Comparison of ENCODE assay signal across 1 cellular context in genomic region chr1:154616659-154617345, GRCh38.
TF ChIP-seq lines count a peak whose summit lies in the region.

No MANE protein-coding gene starts in this region.

TF ChIP-seq in K562, 482 proteins besides CTCF, POLR2A, EP300 and RAD21 (continued from another document and continues in another):
- no peak for TF ChIP-seq TFAP4 (CRISPR knock-in tag; IDR thresholded peaks at IDR 0.05; ENCODE audit: borderline replicate concordance)
- peak; percentile 51; the same call in 1 of the 2 replicates for TF ChIP-seq BACH1 (tag; IDR thresholded peaks at IDR 0.05)
- no peak for TF ChIP-seq ZNF778 (CRISPR knock-in tag; IDR thresholded peaks at IDR 0.05)
- no peak for TF ChIP-seq NR3C1 (CRISPR knock-in tag; IDR thresholded peaks at IDR 0.05)
- TF ChIP-seq CC2D1A (IDR thresholded peaks at IDR 0.05), result no peak
- no peak for TF ChIP-seq E4F1 (CRISPR knock-in tag; IDR thresholded peaks at IDR 0.05; ENCODE audit: borderline replicate concordance)
- no peak for TF ChIP-seq ERF (CRISPR knock-in tag; IDR thresholded peaks at IDR 0.05)
- no peak for TF ChIP-seq MAZ (CRISPR knock-in tag; conservative IDR thresholded peaks at IDR 0.05 in 1 of 2, IDR thresholded peaks at IDR 0.05 in 1 of 2)
- no peak for TF ChIP-seq BRD9 (IDR thresholded peaks at IDR 0.05; ENCODE audit: low read depth, partially characterized antibody)
- TF ChIP-seq SRSF7 (optimal IDR thresholded peaks at IDR 0.05; ENCODE audit: low read depth, low read length), result no peak
- TF ChIP-seq NCOR1 (IDR thresholded peaks at IDR 0.05), result no peak
- TF ChIP-seq NFE2 (IDR thresholded peaks at IDR 0.05; ENCODE audit: low read depth), result peak; percentile 66
- TF ChIP-seq KDM2B (CRISPR knock-in tag; IDR thresholded peaks at IDR 0.05), result no peak
- peak; percentile 34; the same call in 1 of the 2 replicates for TF ChIP-seq VEZF1 (CRISPR knock-in tag; IDR thresholded peaks at IDR 0.05)
- TF ChIP-seq HOMEZ (CRISPR knock-in tag; IDR thresholded peaks at IDR 0.05), result no peak
- TF ChIP-seq RCOR1 (IDR thresholded peaks at IDR 0.05; ENCODE audit: borderline replicate concordance in 1 of 2, low read depth in 2 of 2, low read length in 2 of 2), result peak in 1 of 2 experiments; percentile 96; a peak in 2 of 4 replicates
- no peak for TF ChIP-seq MGA (IDR thresholded peaks at IDR 0.05)
- TF ChIP-seq FOXJ3 (CRISPR knock-in tag; IDR thresholded peaks at IDR 0.05), result no peak
- no peak for TF ChIP-seq SAP30 (IDR thresholded peaks at IDR 0.05; ENCODE audit: borderline replicate concordance, insufficient read depth, low read depth, low read length, poor library complexity, severe bottlenecking)
- no peak for TF ChIP-seq MBD1 (CRISPR knock-in tag; IDR thresholded peaks at IDR 0.05)
- no peak for TF ChIP-seq RBM39 (optimal IDR thresholded peaks at IDR 0.05; ENCODE audit: low read depth, low read length)
- no peak for TF ChIP-seq GTF2E2 (tag; IDR thresholded peaks at IDR 0.05)
- no peak for TF ChIP-seq GTF2B (IDR thresholded peaks at IDR 0.05; ENCODE audit: extremely low read depth, insufficient read length)
- TF ChIP-seq SUPT5H (IDR thresholded peaks at IDR 0.05), result no peak
- TF ChIP-seq NR1H2 (CRISPR knock-in tag; IDR thresholded peaks at IDR 0.05), result no peak
- TF ChIP-seq ZNF224 (CRISPR knock-in tag; IDR thresholded peaks at IDR 0.05), result no peak
- TF ChIP-seq NONO (IDR thresholded peaks at IDR 0.05; ENCODE audit: low read depth in 2 of 2, low read length in 1 of 2), result no peak
- no peak for TF ChIP-seq ZNF140 (CRISPR knock-in tag; IDR thresholded peaks at IDR 0.05)
- TF ChIP-seq MXI1 (IDR thresholded peaks at IDR 0.05; ENCODE audit: low read depth, low read length), result no peak
- TF ChIP-seq MEF2A (IDR thresholded peaks at IDR 0.05; ENCODE audit: control insufficient read depth, low read depth, low read length), result no peak
- peak; percentile 53 for TF ChIP-seq DPF2 (IDR thresholded peaks at IDR 0.05)
- TF ChIP-seq SOX6 (IDR thresholded peaks at IDR 0.05), result peak; percentile 97
- TF ChIP-seq ZNF197 (CRISPR knock-in tag; IDR thresholded peaks at IDR 0.05; ENCODE audit: low read depth), result no peak
- TF ChIP-seq CEBPZ (IDR thresholded peaks at IDR 0.05; ENCODE audit: borderline replicate concordance, low read depth, low read length), result no peak
- no peak for TF ChIP-seq TCF7L2 (IDR thresholded peaks at IDR 0.05; ENCODE audit: low read depth, low read length)
- TF ChIP-seq ZNF347 (CRISPR knock-in tag; IDR thresholded peaks at IDR 0.05; ENCODE audit: low read depth), result no peak
- no peak for TF ChIP-seq BCOR (IDR thresholded peaks at IDR 0.05)
- no peak for TF ChIP-seq SRSF3 (IDR thresholded peaks at IDR 0.05; ENCODE audit: insufficient read depth, low read length)
